1 cellular context compared by ENCODE assay signal in the genomic region with DNA sequence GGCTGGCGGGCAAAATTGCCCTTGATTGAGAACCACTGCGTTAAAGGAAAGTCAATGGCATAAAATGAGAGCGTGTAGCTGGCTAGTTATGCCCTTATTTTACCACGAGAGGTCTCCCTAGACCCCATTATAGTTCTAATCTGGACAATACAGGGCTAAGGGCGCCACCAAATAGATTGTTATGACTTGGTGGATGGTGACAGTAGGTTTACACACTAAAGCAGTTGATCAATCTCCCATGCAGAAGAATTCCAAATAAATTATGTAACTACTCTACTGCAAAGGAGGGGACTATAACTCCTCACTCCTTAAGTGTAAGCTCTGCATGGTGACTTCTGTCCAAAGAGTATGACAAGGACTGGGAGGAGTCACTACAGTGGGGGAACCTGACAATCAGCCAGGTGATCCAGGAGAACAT.
TF ChIP-seq lines count a peak whose summit lies in the region.

No MANE protein-coding gene starts in this region.

TF ChIP-seq in GM23338, 12 proteins besides CTCF, POLR2A, EP300 and RAD21 (continued from another document):
- TF ChIP-seq, protein P1, sequence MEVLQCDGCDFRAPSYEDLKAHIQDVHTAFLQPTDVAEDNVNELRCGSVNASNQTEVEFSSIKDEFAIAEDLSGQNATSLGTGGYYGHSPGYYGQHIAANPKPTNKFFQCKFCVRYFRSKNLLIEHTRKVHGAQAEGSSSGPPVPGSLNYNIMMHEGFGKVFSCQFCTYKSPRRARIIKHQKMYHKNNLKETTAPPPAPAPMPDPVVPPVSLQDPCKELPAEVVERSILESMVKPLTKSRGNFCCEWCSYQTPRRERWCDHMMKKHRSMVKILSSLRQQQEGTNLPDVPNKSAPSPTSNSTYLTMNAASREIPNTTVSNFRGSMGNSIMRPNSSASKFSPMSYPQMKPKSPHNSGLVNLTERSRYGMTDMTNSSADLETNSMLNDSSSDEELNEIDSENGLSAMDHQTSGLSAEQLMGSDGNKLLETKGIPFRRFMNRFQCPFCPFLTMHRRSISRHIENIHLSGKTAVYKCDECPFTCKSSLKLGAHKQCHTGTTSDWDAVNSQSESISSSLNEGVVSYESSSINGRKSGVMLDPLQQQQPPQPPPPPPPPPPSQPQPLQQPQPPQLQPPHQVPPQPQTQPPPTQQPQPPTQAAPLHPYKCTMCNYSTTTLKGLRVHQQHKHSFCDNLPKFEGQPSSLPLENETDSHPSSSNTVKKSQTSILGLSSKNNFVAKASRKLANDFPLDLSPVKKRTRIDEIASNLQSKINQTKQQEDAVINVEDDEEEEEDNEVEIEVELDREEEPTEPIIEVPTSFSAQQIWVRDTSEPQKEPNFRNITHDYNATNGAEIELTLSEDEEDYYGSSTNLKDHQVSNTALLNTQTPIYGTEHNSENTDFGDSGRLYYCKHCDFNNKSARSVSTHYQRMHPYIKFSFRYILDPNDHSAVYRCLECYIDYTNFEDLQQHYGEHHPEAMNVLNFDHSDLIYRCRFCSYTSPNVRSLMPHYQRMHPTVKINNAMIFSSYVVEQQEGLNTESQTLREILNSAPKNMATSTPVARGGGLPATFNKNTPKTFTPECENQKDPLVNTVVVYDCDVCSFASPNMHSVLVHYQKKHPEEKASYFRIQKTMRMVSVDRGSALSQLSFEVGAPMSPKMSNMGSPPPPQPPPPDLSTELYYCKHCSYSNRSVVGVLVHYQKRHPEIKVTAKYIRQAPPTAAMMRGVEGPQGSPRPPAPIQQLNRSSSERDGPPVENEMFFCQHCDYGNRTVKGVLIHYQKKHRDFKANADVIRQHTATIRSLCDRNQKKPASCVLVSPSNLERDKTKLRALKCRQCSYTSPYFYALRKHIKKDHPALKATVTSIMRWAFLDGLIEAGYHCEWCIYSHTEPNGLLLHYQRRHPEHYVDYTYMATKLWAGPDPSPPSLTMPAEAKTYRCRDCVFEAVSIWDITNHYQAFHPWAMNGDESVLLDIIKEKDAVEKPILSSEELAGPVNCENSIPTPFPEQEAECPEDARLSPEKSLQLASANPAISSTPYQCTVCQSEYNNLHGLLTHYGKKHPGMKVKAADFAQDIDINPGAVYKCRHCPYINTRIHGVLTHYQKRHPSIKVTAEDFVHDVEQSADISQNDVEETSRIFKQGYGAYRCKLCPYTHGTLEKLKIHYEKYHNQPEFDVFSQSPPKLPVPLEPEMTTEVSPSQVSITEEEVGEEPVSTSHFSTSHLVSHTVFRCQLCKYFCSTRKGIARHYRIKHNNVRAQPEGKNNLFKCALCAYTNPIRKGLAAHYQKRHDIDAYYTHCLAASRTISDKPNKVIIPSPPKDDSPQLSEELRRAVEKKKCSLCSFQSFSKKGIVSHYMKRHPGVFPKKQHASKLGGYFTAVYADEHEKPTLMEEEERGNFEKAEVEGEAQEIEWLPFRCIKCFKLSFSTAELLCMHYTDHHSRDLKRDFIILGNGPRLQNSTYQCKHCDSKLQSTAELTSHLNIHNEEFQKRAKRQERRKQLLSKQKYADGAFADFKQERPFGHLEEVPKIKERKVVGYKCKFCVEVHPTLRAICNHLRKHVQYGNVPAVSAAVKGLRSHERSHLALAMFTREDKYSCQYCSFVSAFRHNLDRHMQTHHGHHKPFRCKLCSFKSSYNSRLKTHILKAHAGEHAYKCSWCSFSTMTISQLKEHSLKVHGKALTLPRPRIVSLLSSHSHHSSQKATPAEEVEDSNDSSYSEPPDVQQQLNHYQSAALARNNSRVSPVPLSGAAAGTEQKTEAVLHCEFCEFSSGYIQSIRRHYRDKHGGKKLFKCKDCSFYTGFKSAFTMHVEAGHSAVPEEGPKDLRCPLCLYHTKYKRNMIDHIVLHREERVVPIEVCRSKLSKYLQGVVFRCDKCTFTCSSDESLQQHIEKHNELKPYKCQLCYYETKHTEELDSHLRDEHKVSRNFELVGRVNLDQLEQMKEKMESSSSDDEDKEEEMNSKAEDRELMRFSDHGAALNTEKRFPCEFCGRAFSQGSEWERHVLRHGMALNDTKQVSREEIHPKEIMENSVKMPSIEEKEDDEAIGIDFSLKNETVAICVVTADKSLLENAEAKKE (CRISPR knock-in tag; IDR thresholded peaks at IDR 0.05): no peak
- TF ChIP-seq ZNF331 (CRISPR knock-in tag; IDR thresholded peaks at IDR 0.05; ENCODE audit: low read depth) (no peak), EZH2phosphoT487 (IDR thresholded peaks at IDR 0.05; ENCODE audit: unreplicated experiment) (no peak), POLR2AphosphoS5 (IDR thresholded peaks at IDR 0.05; ENCODE audit: low read depth) (no peak), EZH2 (IDR thresholded peaks at IDR 0.05; ENCODE audit: low read depth, unreplicated experiment) (no peak), CREB1 (CRISPR knock-in tag; IDR thresholded peaks at IDR 0.05; ENCODE audit: low read depth) (no peak)
TF ChIP-seq in GM23338: peak in this region for 0.
